ENCODE assay signal across 21 cellular contexts in the genomic region with DNA sequence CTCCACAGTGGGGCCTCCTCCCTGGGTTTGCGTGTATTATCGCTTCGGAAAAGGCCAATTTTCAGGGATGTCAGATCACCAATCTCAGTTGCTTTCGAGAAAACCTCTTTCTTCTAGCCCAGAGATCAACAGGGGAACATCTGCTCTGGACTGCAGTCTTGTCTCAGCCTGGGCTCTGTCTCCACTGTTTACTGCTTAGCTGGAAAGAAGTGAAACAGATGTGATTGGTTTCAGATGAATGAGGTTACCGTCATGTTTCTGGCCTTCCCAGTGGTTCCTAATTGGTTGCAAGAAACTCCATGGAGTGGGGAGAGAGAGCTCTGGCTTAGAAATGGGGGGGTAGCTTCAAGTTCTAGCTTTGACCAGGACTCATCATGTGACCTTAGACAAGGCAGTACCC. TPM values are rescaled to one million over a fixed set of nuclear protein-coding genes. Genes with fewer than 3 reads are reported as not detected.
DNase-seq lines count a peak whose midpoint lies in the region; TF ChIP-seq lines count a peak whose summit lies in the region.
"Had no signal": no experiment of that assay in that cellular context is flagged by ENCODE, and none has a peak within 500 bp of the region (broad histone marks: within the 10 kb centered on the region; RNA-seq: fewer than 3 reads in every experiment).

No MANE protein-coding gene starts in this region.

- H3K4me1 ChIP-seq in adipocyte (ENCODE audit: control insufficient read depth, insufficient read depth, low read length) (peaks cover 18% of the 10 kb centered on the region), stomach (peaks cover 0 to 65% (median 23%) of the 10 kb centered on the region in 4 donors)
- H3K4me1 ChIP-seq: breast epithelium, parathyroid adenoma had no signal

- peak overlapping the region; percentile 30 for H3K9ac ChIP-seq in adipocyte (ENCODE audit: low read length)
- H3K9ac ChIP-seq: parathyroid adenoma had no signal

- peak overlapping the region in 3 of 5 donors; percentile 46 to 61 (median 52) for H3K27ac ChIP-seq in stomach
- H3K27ac ChIP-seq: 22Rv1, parathyroid adenoma, tibial artery, VCaP had no signal

- whole genome bisulfite sequencing in stomach, 5 donors: 49 to 79% (median 77%) methylated on average over 5 of the region's 5 CpGs

- peaks cover 26% of the 10 kb centered on the region for H3K27me3 ChIP-seq in adipocyte (replicated peaks; ENCODE audit: control insufficient read depth, insufficient read depth, low read length)
- peaks cover 0 to 8% (median 0%) of the 10 kb centered on the region in 3 donors for H3K27me3 ChIP-seq in stomach
- H3K27me3 ChIP-seq: heart right ventricle, tibial artery had no signal

- H3K9me3 ChIP-seq in adipocyte (ENCODE audit: control insufficient read depth, low read length): no peaks in the 10 kb centered on the region
- H3K9me3 ChIP-seq in stomach: no peaks in the 10 kb centered on the region
- H3K9me3 ChIP-seq: breast epithelium, heart right ventricle, tibial artery had no signal

- intact Hi-C loops in stomach (cut with DNase I; ENCODE audit: low total_unique reads): no loop called here

- H3K4me3 ChIP-seq in adipocyte (ENCODE audit: low read length) (no peak overlapping the region), stomach (no peak overlapping the region)
- H3K4me3 ChIP-seq: breast epithelium, heart right ventricle, tibial artery had no signal

- TF ChIP-seq POLR2A in stomach (IDR thresholded peaks at IDR 0.05): no peak

- no peak for TF ChIP-seq CTCF in stomach (IDR thresholded peaks at IDR 0.05)

- no peak for TF ChIP-seq EP300 in stomach (IDR thresholded peaks at IDR 0.05)

- H3K36me3 ChIP-seq in adipocyte (ENCODE audit: control insufficient read depth, insufficient read depth, low read length, severe bottlenecking): no peaks in the 10 kb centered on the region
- no peaks in the 10 kb centered on the region for H3K36me3 ChIP-seq in stomach
- H3K36me3 ChIP-seq: breast epithelium, heart right ventricle, tibial artery had no signal

- DNase-seq in NCI-H1694 treated with DMSO at 0.1 percent for 48 hours (lab: John Stamatoyannopoulos, UW): peak; percentile 40
- no peak for DNase-seq in NCI-H1694 (lab: John Stamatoyannopoulos, UW)
- DNase-seq in adipocyte (ENCODE audit: low read depth): peak; percentile 69
- DNase-seq in mesenteric fat pad (ENCODE audit: low spot score): peak; percentile 16
- no peak for DNase-seq in stomach
- DNase-seq in DMS53 treated with DMSO at 0.1 percent for 48 hours (lab: John Stamatoyannopoulos, UW; ENCODE audit: unreplicated experiment): no peak
- DNase-seq in activated T-cell treated with anti-CD3 and anti-CD28 coated beads, Interleukin-2, amount 50 U/mL, for 48 hours: no peak
- DNase-seq in ecto neural progenitor cell (ENCODE audit: low spot score): no peak
- DNase-seq: activated CD4-positive, alpha-beta T cell treated with anti-CD3 and anti-CD28 coated beads, Interleukin-2, amount 50 U/mL, for 48 hours; activated naive CD8-positive, alpha-beta T cell treated with anti-CD3 and anti-CD28 coated beads for 36 hours; C1 segment of cervical spinal cord; heart right ventricle; Kasumi-1; RPMI8226; stimulated activated CD4-positive, alpha-beta T cell treated with anti-CD3 and anti-CD28 coated beads, Interleukin-12 subunit alpha, Interleukin-12 subunit beta, amount 100 ng/mL, for 4 hours had no signal

RNA-seq across cellular contexts. Expression of a gene that starts 17.4 kb away (rescaled TPM):
- total RNA-seq in mesenteric fat pad (14.2 TPM), stomach (10 to 100 TPM in 4 of 5 donors, 1 to 10 TPM in 1; 9.1 to 60.3 (median 25.9) TPM)
- polyA plus RNA-seq in stomach: 1 to 10 TPM; 2.1 to 6.6 (median 2.3) TPM
- total RNA-seq: HT-29 had no signal

Comparison
In these comparisons a context has a peak if more than half of its experiments do, and no peak if none do; other contexts are left out.
1. DNase-seq: peak in NCI-H1694 treated with DMSO at 0.1 percent for 48 hours (single experiment), adipocyte (single experiment) and mesenteric fat pad (single experiment); none in NCI-H1694 (single experiment), stomach (single experiment), DMS53 treated with DMSO at 0.1 percent for 48 hours (single experiment), activated T-cell treated with anti-CD3 and anti-CD28 coated beads, Interleukin-2, amount 50 U/mL, for 48 hours (0 of 2) and ecto neural progenitor cell (single experiment).